In the genomic region with DNA sequence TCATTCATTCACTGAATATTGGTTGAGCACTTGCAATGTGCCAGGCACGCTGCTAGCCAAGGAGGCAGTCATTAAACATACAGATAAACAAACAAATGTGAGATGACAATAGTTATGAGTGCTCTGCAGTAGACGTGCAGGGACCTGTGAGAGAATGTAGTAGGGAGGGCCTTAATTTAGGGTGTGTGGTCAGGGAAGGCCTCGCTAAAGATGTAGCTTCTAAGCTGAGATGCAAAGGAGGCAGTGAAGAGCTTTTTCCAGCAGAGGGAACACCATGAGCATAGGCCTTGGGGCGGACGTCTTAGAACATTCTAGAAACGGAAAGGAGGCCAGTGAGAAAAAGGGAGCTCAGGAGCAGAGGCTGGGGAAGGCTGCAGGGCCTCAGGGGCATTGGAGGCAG, we compare ENCODE assay signal across 12 cellular contexts. TPM values are rescaled to one million over a fixed set of nuclear protein-coding genes. Genes with fewer than 3 reads are reported as not detected.
A peak's percentile ranks its signal among the peaks of the same experiment; 100 is the strongest.
DNase-seq lines count a peak whose midpoint lies in the region; ATAC-seq and TF ChIP-seq lines count a peak whose summit lies in the region.
"Had no signal": no experiment of that assay in that cellular context is flagged by ENCODE, and none has a peak within 500 bp of the region (broad histone marks: within the 10 kb centered on the region; RNA-seq: fewer than 3 reads in every experiment).

No MANE protein-coding gene starts in this region.

- DNase-seq in activated effector memory CD4-positive, alpha-beta T cell treated with anti-CD3 and anti-CD28 coated beads, Interleukin-2, amount 50 U/mL, for 16 hours, result peak; percentile 43
- no peak for DNase-seq in activated effector memory CD4-positive, alpha-beta T cell treated with Interleukin-2 at 50 U/mL for 16 hours
- peak; percentile 43 for DNase-seq in OCI-LY7 (ENCODE audit: low spot score)
- no peak for DNase-seq in chondrocyte (ENCODE audit: low spot score)
- no peak for DNase-seq in cerebellum (ENCODE audit: low spot score)
- DNase-seq: NCI-H510A treated with DMSO at 0.1 percent for 48 hours, SHP77 treated with DMSO at 0.1 percent for 48 hours had no signal

- H3K27me3 Mint-ChIP-seq in chondrocyte (ENCODE audit: low read depth), result peaks cover 28% of the 10 kb centered on the region

- ATAC-seq in GM19035 (IDR thresholded peaks at IDR 0.05; ENCODE audit: unreplicated experiment) (no peak), GM21423 (IDR thresholded peaks at IDR 0.05; ENCODE audit: unreplicated experiment) (no peak)
- ATAC-seq: WTC11 had no signal

- peaks cover 15% of the 10 kb centered on the region; the same call in 1 of the 2 replicates for H3K36me3 ChIP-seq in OCI-LY7 (ENCODE audit: insufficient read depth, low read length)
- H3K36me3 ChIP-seq in thymus (ENCODE audit: control insufficient read depth, insufficient read depth), result no peaks in the 10 kb centered on the region
- H3K36me3 ChIP-seq: tibial artery had no signal

- 96% methylated on average over 6 of the region's 6 CpGs for WGBS in thymus

- no peaks in the 10 kb centered on the region for H3K9me3 ChIP-seq in OCI-LY7 (ENCODE audit: low read length)
- no peaks in the 10 kb centered on the region for H3K9me3 ChIP-seq in thymus (ENCODE audit: control insufficient read depth)
- H3K9me3 ChIP-seq: tibial artery had no signal

- no peaks in the 10 kb centered on the region for H3K9me3 Mint-ChIP-seq in chondrocyte (ENCODE audit: low read depth)
- H3K9me3 Mint-ChIP-seq: WTC11 had no signal

- TF ChIP-seq CTCF in OCI-LY7 (conservative IDR thresholded peaks at IDR 0.05; ENCODE audit: low read length) (0 out of 2 replicates have a peak, but pooled peaks have one; percentile 35), chondrocyte (IDR thresholded peaks at IDR 0.05) (peak; percentile 35)

- CTCF ChIA-PET in OCI-LY7 (lab: Charles Lee; ENCODE audit: unreplicated experiment), result interaction anchor here (2.0 kb wide), 1 partner anchor 118 kb away, joined by 12 read pairs; no protein-coding TSS in a partner anchor

- BruUV-seq in OCI-LY7 (replicated peaks; lab: Mats Ljungman, UMichigan), result no TSS peak

- no peak overlapping the region for H3K4me3 Mint-ChIP-seq in chondrocyte (ENCODE audit: unreplicated experiment)
- H3K4me3 Mint-ChIP-seq: WTC11 had no signal

- H3K4me1 ChIP-seq in OCI-LY7 (ENCODE audit: insufficient read depth, low read length, poor library complexity, severe bottlenecking) (peaks cover 71% of the 10 kb centered on the region), thymus (ENCODE audit: control insufficient read depth, insufficient read depth, low read length) (no peaks in the 10 kb centered on the region)

- no peaks in the 10 kb centered on the region for H3K36me3 Mint-ChIP-seq in chondrocyte (ENCODE audit: low read depth)
- H3K36me3 Mint-ChIP-seq: WTC11 had no signal

- H3K27me3 ChIP-seq in thymus (ENCODE audit: control insufficient read depth, insufficient read depth), result peaks cover 4% of the 10 kb centered on the region

- H3K79me2 ChIP-seq in OCI-LY7 (ENCODE audit: insufficient read depth, low read depth, low read length), result peaks cover 19% of the 10 kb centered on the region; the same call in 1 of the 2 replicates

- H3K4me3 ChIP-seq in OCI-LY7 (ENCODE audit: low read depth, low read length, poor library complexity, severe bottlenecking) (peak overlapping the region; percentile 73), thymus (ENCODE audit: low read length) (no peak overlapping the region)
- H3K4me3 ChIP-seq: tibial artery had no signal

- H4K20me1 ChIP-seq in OCI-LY7 (ENCODE audit: insufficient read depth, low read length), result no peaks in the 10 kb centered on the region

- H3K27ac ChIP-seq in OCI-LY7 (ENCODE audit: low read depth, low read length, poor library complexity, severe bottlenecking), result peak overlapping the region; percentile 91
- H3K27ac ChIP-seq in thymus (ENCODE audit: low read depth), result peak overlapping the region; percentile 9
- H3K27ac ChIP-seq: tibial artery had no signal

- intact Hi-C loops in OCI-LY7 (cut with micrococcal nuclease; ENCODE audit: unreplicated experiment), result loop anchor here (1.0 to 5.0 kb wide), 2 partner anchors 118 to 157 kb away; a partner anchor contains a TSS

- peak overlapping the region; percentile 88 for H2AFZ ChIP-seq in OCI-LY7 (ENCODE audit: low read length)

- peak overlapping the region; percentile 88 for H3K4me2 ChIP-seq in OCI-LY7 (ENCODE audit: low read length)

- POLR2A ChIA-PET in OCI-LY7 (lab: Charles Lee), result interaction anchor here (0.5 to 1.9 kb wide), 3 partner anchors 55 to 604 kb away, joined by 3 to 8 read pairs (median 4); a partner anchor contains a TSS

- H3K27ac Mint-ChIP-seq in chondrocyte (ENCODE audit: unreplicated experiment), result no peak overlapping the region
- H3K27ac Mint-ChIP-seq: WTC11 had no signal

- peaks cover 5% of the 10 kb centered on the region for H3K4me1 Mint-ChIP-seq in chondrocyte (ENCODE audit: low read depth)

- no peaks in the 10 kb centered on the region for H3K9me2 ChIP-seq in OCI-LY7 (ENCODE audit: insufficient read depth, low read length)

RNA-seq across cellular contexts. Expression of a gene that starts 0.8 kb away (rescaled TPM):
- 63.6 and 68.0 TPM in 2 replicates for total RNA-seq in OCI-LY7 (2014; rRNA removed; shearing (Covaris generic))
- total RNA-seq in OCI-LY7 (2022) (97.4 and 121 TPM in 2 replicates), chondrocyte (not detected in 3 replicates), cerebellum (1.2 TPM)
- polyA plus RNA-seq in thymus, result 24.0 TPM
- total RNA-seq: WTC11 had no signal

RNA-seq across cellular contexts. Expression of a gene that starts 43.2 kb away (rescaled TPM):
- total RNA-seq in OCI-LY7 (2014; rRNA removed; shearing (Covaris generic)), result not detected in 2 replicates
- total RNA-seq in OCI-LY7 (2022) (not detected in 2 replicates), chondrocyte (not detected in 3 replicates), cerebellum (0.91 TPM)
- 2.2 TPM for polyA plus RNA-seq in thymus

RNA-seq across cellular contexts. Expression of a gene that starts 53.4 kb away (rescaled TPM):
- total RNA-seq in OCI-LY7 (2014; rRNA removed; shearing (Covaris generic)), result 6.2 and 7.6 TPM in 2 replicates
- total RNA-seq in OCI-LY7 (2022) (21.6 and 23.4 TPM in 2 replicates), chondrocyte (0.05 to 0.19 TPM (median 0.08 TPM) in 3 replicates), cerebellum (1.00 TPM)
- polyA plus RNA-seq in thymus, result 14.6 TPM

Comparison
In these comparisons a context has a peak if more than half of its experiments do, and no peak if none do; other contexts are left out.
1. DNase-seq: peak in activated effector memory CD4-positive, alpha-beta T cell treated with anti-CD3 and anti-CD28 coated beads, Interleukin-2, amount 50 U/mL, for 16 hours (single experiment) and OCI-LY7 (single experiment); none in activated effector memory CD4-positive, alpha-beta T cell treated with Interleukin-2 at 50 U/mL for 16 hours (single experiment), chondrocyte (single experiment) and cerebellum (single experiment).
2. RNA of a gene that starts 0.8 kb away (total RNA-seq): 63.6 to 121 TPM in OCI-LY7; 1.2 TPM in cerebellum (single experiment) and not detected in chondrocyte; every median in the first group is over 10 times any median in the second.